Comparison of ENCODE assay signal across 8 cellular contexts in the genomic region with DNA sequence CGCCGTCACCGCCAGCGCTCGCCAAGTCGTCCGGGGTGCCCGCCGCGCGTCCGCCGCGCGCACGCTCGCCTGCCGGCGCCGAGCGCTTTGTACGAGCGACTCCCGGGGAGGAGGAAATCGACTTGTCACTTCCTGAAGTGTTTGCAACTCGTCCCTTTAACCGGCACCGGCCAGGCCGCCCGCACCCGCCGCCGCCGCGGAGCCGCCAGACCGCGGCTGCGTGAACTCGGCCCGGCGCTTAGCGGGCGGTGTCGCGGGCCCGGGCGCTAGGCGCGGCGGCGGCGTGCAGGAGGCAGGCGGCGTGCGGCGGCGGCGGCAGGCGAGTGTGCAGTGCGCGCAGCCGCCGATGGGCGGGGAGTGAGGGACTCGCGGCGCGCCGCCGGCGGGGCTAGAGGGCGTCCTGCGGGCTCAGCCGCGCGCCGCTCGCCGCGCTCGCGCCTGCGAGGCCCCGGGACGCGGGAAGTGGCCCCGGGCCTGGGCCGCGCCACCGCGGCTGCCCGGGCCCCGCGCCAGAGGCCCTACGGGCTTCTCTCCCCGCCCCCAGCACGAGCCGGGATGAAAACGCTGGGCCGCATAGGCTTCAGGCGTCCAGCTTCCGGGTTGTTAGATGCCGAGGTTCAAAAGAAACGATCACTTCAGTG. TPM values are rescaled to one million over a fixed set of nuclear protein-coding genes. Genes with fewer than 3 reads are reported as not detected.
DNase-seq lines count a peak whose midpoint lies in the region; ATAC-seq and TF ChIP-seq lines count a peak whose summit lies in the region.

Gene FAM53B (minus strand): TSS at position 332 of the 641 bp plus-strand sequence. CDS start 37,665 bp downstream, outside the sequence.

- H3F3A ChIP-seq in GM23248 (ENCODE audit: insufficient read depth) = peaks cover 57% of the 10 kb centered on the region

- peak in 2 of 4 experiments; percentile 34 to 58 for TF ChIP-seq CTCF in prostate gland (IDR thresholded peaks at IDR 0.05)

- H3K4me3 ChIP-seq in GM23248 = peak within 1 kb of the TSS; percentile 87
- peak within 1 kb of the TSS; percentile 54 for H3K4me3 ChIP-seq in prostate gland
- H3K4me3 ChIP-seq in urinary bladder (ENCODE audit: low read depth, low read length) = peak within 1 kb of the TSS; percentile 90

- peak; percentile 8 for TF ChIP-seq POLR2A in prostate gland (IDR thresholded peaks at IDR 0.05)

- H3K36me3 ChIP-seq in GM23248 (ENCODE audit: low read depth) = peaks cover 12% of the 10 kb centered on the region; the same call in 1 of the 2 replicates
- no peaks in the 10 kb centered on the region for H3K36me3 ChIP-seq in prostate gland
- no peaks in the 10 kb centered on the region for H3K36me3 ChIP-seq in urinary bladder (ENCODE audit: insufficient read depth)

- ATAC-seq in T-helper 17 cell (peak; percentile 80), left ventricle myocardium superior (peak; percentile 68)

- H3K79me2 ChIP-seq in GM23248 (ENCODE audit: insufficient read depth) = peaks cover 21% of the 10 kb centered on the region

- peaks cover 2% of the 10 kb centered on the region for H3K36me3 Mint-ChIP-seq in T-helper 17 cell (ENCODE audit: low read depth)

- H3K4me1 ChIP-seq in GM23248 (ENCODE audit: insufficient read depth) (peaks cover 42% of the 10 kb centered on the region), prostate gland (replicated peaks) (peaks cover 17% of the 10 kb centered on the region), urinary bladder (ENCODE audit: insufficient read depth) (no peaks in the 10 kb centered on the region)

- peak within 1 kb of the TSS; percentile 98 for H3K4me3 Mint-ChIP-seq in T-helper 17 cell

- peak within 1 kb of the TSS; percentile 90 for H3K4me2 ChIP-seq in GM23248 (ENCODE audit: unreplicated experiment)

- H4K20me1 ChIP-seq in GM23248 (ENCODE audit: insufficient read depth) = no peaks in the 10 kb centered on the region

- H3K9me3 ChIP-seq in GM23248 (ENCODE audit: low read depth) (no peaks in the 10 kb centered on the region), T-helper 17 cell (ENCODE audit: control insufficient read depth, low read length, poor library complexity, severe bottlenecking) (no peaks in the 10 kb centered on the region), prostate gland (no peaks in the 10 kb centered on the region)

- intact Hi-C loops in left ventricle myocardium superior (cut with micrococcal nuclease) = loop anchor here (2.0 to 10.0 kb wide), 2 partner anchors 99 to 213 kb away; no protein-coding TSS in a partner anchor
- intact Hi-C loops in prostate gland (cut with DNase I) = loop anchor here (2.0 to 5.0 kb wide), 3 partner anchors 83 to 203 kb away; no protein-coding TSS in a partner anchor

- peak within 1 kb of the TSS; percentile 100 for H3K27ac Mint-ChIP-seq in T-helper 17 cell

- in situ Hi-C loops in GM23248 (cut with MboI) = loop anchor here (10.0 kb wide), 1 partner anchor 209 kb away; no protein-coding TSS in a partner anchor

- H3K4me1 Mint-ChIP-seq in T-helper 17 cell = peaks cover 43% of the 10 kb centered on the region

- H3K9me2 ChIP-seq in GM23248 (ENCODE audit: insufficient read depth) = no peaks in the 10 kb centered on the region

- no peaks in the 10 kb centered on the region for H3K27me3 Mint-ChIP-seq in T-helper 17 cell

- peak within 1 kb of the TSS; percentile 80 for H3K9ac ChIP-seq in GM23248

- peak within 1 kb of the TSS; percentile 72 for H3K27ac ChIP-seq in GM23248
- peak within 1 kb of the TSS; percentile 82 to 85 for H3K27ac ChIP-seq in prostate gland
- peak within 1 kb of the TSS; percentile 79 for H3K27ac ChIP-seq in urinary bladder (ENCODE audit: low read depth)

- H3K27me3 ChIP-seq in GM23248 (replicated peaks; ENCODE audit: insufficient read depth) (no peaks in the 10 kb centered on the region), prostate gland (replicated peaks; ENCODE audit: insufficient read depth) (no peaks in the 10 kb centered on the region)

- peak within 1 kb of the TSS; percentile 70 for H2AFZ ChIP-seq in GM23248

- peak; percentile 64 for DNase-seq in GF-D8 (lab: John Stamatoyannopoulos, UW)
- DNase-seq in GM23248 = peak; percentile 95
- DNase-seq in LHCN-M2 (ENCODE audit: low read depth) = peak; percentile 74
- DNase-seq in T-helper 17 cell = peak; percentile 77 to 85 (median 79)
- peak in 40 of 56 donors; percentile 32 to 87 (median 67) for DNase-seq in amygdala (lab: John Stamatoyannopoulos, UW)
- DNase-seq in left ventricle myocardium superior = peak; percentile 93
- DNase-seq in prostate gland (ENCODE audit: low spot score) = peak; percentile 80

- 0 to 3% methylated on average over 63 to 77 of the region's 105 CpGs for WGBS in GM23248 (ENCODE audit: low coverage in 1 of 2, low lambda C conversion rate in 2 of 2, missing lambda C conversion rate in 2 of 2), 2 experiments
- under 1% methylated on average over 31 of the region's 105 CpGs for WGBS in prostate gland
- WGBS in urinary bladder = under 1% methylated on average over 105 of the region's 105 CpGs

RNA-seq across cellular contexts. Expression of gene FAM53B, which starts in this region (rescaled TPM):
- total RNA-seq in GM23248 (2014; rRNA removed; shearing (Covaris generic)) = 10.1 TPM in 2 replicates
- polyA plus RNA-seq in GM23248 (2016; fragmentation: Nextera tagmentation; extraction: Ambion mirVana) = 2.1 and 2.7 TPM in 2 replicates
- total RNA-seq in LHCN-M2 (2014; rRNA removed) = 22.3 and 31.5 TPM in 2 replicates
- 9.2 TPM for polyA plus RNA-seq in LHCN-M2 (2012)
- total RNA-seq in T-helper 17 cell = 10 to 100 TPM; 68.5 to 69.2 TPM
- 45.3 TPM for total RNA-seq in left ventricle myocardium superior
- 100 to 1,000 TPM in 1 of 2 donors, 10 to 100 TPM in 1; 28.9 to 101 TPM for total RNA-seq in prostate gland
- total RNA-seq in urinary bladder = 19.8 TPM
- 15.9 TPM for polyA plus RNA-seq in urinary bladder

Comparison
In these comparisons a context has a peak if more than half of its experiments do, and no peak if none do; other contexts are left out.
1. Peak in every context shown above with its lines: DNase-seq, ATAC-seq, H3K4me3 ChIP-seq and H3K27ac ChIP-seq.